ENCODE assay signal across 17 cellular contexts in genomic region chr7:1754345-1754908, GRCh38.
DNase-seq lines count a peak whose midpoint lies in the region; ATAC-seq and TF ChIP-seq lines count a peak whose summit lies in the region.
"Had no signal": no experiment of that assay in that cellular context is flagged by ENCODE, and none has a peak within 500 bp of the region (broad histone marks: within the 10 kb centered on the region; RNA-seq: fewer than 3 reads in every experiment).

No MANE protein-coding gene starts in this region.

- DNase-seq in cardiac septum (ENCODE audit: low spot score) (peak; percentile 47), Right ventricle myocardium inferior (ENCODE audit: missing footprints) (no peak), RPMI8226 (peak; percentile 18), osteoblast (ENCODE audit: insufficient read length, low spot score, missing footprints) (peak; percentile 23), NCI-H1417 treated with DMSO at 0.1 percent for 48 hours (lab: John Stamatoyannopoulos, UW) (no peak), SHP77 (lab: John Stamatoyannopoulos, UW) (no peak)
- DNase-seq in T-helper 2 cell treated with Interferon-gamma antibody and Interleukin-4, amounts not matched to agents 5 μg/mL and 100 μg/mL, for 36 hours (ENCODE audit: low spot score) = no peak
- DNase-seq: 8988T; AML-193; C1 segment of cervical spinal cord; Calu3; CD4-positive, alpha-beta T cell; DMS 273 treated with DMSO at 0.1 percent for 48 hours; DMS79; HFFc6 had no signal

- no peaks in the 10 kb centered on the region for H3K9me3 ChIP-seq in osteoblast (ENCODE audit: low read depth, low read length)
- H3K9me3 ChIP-seq: HAP-1 had no signal

- H3K9me3 Mint-ChIP-seq in IgD-negative memory B cell = peaks cover 0 to 1% (median 0%) of the 10 kb centered on the region in 3 donors
- no peaks in the 10 kb centered on the region for H3K9me3 Mint-ChIP-seq in T-helper 2 cell treated with Interferon-gamma antibody and Interleukin-4, amounts not matched to agents 5 μg/mL and 100 μg/mL, for 36 hours
- H3K9me3 Mint-ChIP-seq: CD4-positive, alpha-beta T cell; HFFc6 had no signal

- peaks cover 10 to 24% (median 24%) of the 10 kb centered on the region in 3 donors for H3K4me1 Mint-ChIP-seq in IgD-negative memory B cell
- H3K4me1 Mint-ChIP-seq in T-helper 2 cell treated with Interferon-gamma antibody and Interleukin-4, amounts not matched to agents 5 μg/mL and 100 μg/mL, for 36 hours (ENCODE audit: low read depth) = peaks cover 3% of the 10 kb centered on the region

- no peak overlapping the region for H2AFZ ChIP-seq in osteoblast (ENCODE audit: low read length)

- peak overlapping the region in 1 of 3 donors; percentile 89 for H3K27ac Mint-ChIP-seq in IgD-negative memory B cell
- no peak overlapping the region for H3K27ac Mint-ChIP-seq in T-helper 2 cell treated with Interferon-gamma antibody and Interleukin-4, amounts not matched to agents 5 μg/mL and 100 μg/mL, for 36 hours
- H3K27ac Mint-ChIP-seq: CD4-positive, alpha-beta T cell; HFFc6 had no signal

- no peak for TF ChIP-seq CTCF in osteoblast (IDR thresholded peaks at IDR 0.05; ENCODE audit: extremely low read depth, low read depth, low read length)

- peaks cover 3% of the 10 kb centered on the region for H3K36me3 Mint-ChIP-seq in IgD-negative memory B cell
- H3K36me3 Mint-ChIP-seq in T-helper 2 cell treated with Interferon-gamma antibody and Interleukin-4, amounts not matched to agents 5 μg/mL and 100 μg/mL, for 36 hours (ENCODE audit: low read depth) = no peaks in the 10 kb centered on the region

- peaks cover 17% of the 10 kb centered on the region for H3K27me3 Mint-ChIP-seq in IgD-negative memory B cell
- H3K27me3 Mint-ChIP-seq in T-helper 2 cell treated with Interferon-gamma antibody and Interleukin-4, amounts not matched to agents 5 μg/mL and 100 μg/mL, for 36 hours (ENCODE audit: low read depth) = peaks cover 5% of the 10 kb centered on the region
- H3K27me3 Mint-ChIP-seq: CD4-positive, alpha-beta T cell had no signal

- no peaks in the 10 kb centered on the region for H3K79me2 ChIP-seq in osteoblast (ENCODE audit: insufficient read depth, low read length)

- H3K4me3 Mint-ChIP-seq in IgD-negative memory B cell = peak overlapping the region; percentile 36 to 81 (median 57)
- no peak overlapping the region for H3K4me3 Mint-ChIP-seq in T-helper 2 cell treated with Interferon-gamma antibody and Interleukin-4, amounts not matched to agents 5 μg/mL and 100 μg/mL, for 36 hours
- H3K4me3 Mint-ChIP-seq: CD4-positive, alpha-beta T cell; HFFc6 had no signal

- no peak overlapping the region for H3K4me2 ChIP-seq in osteoblast (ENCODE audit: insufficient read depth, low read length)

- no peak overlapping the region for H3K27ac ChIP-seq in osteoblast (ENCODE audit: low read depth, low read length)

- peaks cover 32% of the 10 kb centered on the region for H3K27me3 ChIP-seq in osteoblast (ENCODE audit: insufficient read depth, low read length)

- intact Hi-C loops in cardiac septum (cut with DNase I) = no loop called here
- intact Hi-C loops in Right ventricle myocardium inferior (cut with DNase I) = no loop called here

- H3K4me3 ChIP-seq in osteoblast (ENCODE audit: insufficient read depth, low read length) = no peak overlapping the region
- H3K4me3 ChIP-seq: HAP-1 had no signal

- no peaks in the 10 kb centered on the region for H4K20me1 ChIP-seq in osteoblast (ENCODE audit: insufficient read depth, low read length)

- ATAC-seq in Right ventricle myocardium inferior = no peak

- H3K36me3 ChIP-seq in osteoblast (ENCODE audit: insufficient read depth, low read length) = no peaks in the 10 kb centered on the region
- H3K36me3 ChIP-seq: HAP-1 had no signal

- H3K4me1 ChIP-seq in osteoblast (ENCODE audit: insufficient read depth, low read length) = no peaks in the 10 kb centered on the region
- H3K4me1 ChIP-seq: HAP-1 had no signal

Comparison
In these comparisons a context has a peak if more than half of its experiments do, and no peak if none do; other contexts are left out.
1. DNase-seq: peak in cardiac septum (single experiment), RPMI8226 (single experiment) and osteoblast (single experiment); none in Right ventricle myocardium inferior (single experiment), NCI-H1417 treated with DMSO at 0.1 percent for 48 hours (single experiment), SHP77 (0 of 2) and T-helper 2 cell treated with Interferon-gamma antibody and Interleukin-4, amounts not matched to agents 5 μg/mL and 100 μg/mL, for 36 hours (single experiment).